Comparison of ENCODE assay signal across 22 cellular contexts in genomic region chr14:91088585-91088984, GRCh38.
"Had no signal": no experiment of that assay in that cellular context is flagged by ENCODE, and none has a peak within 500 bp of the region (broad histone marks: within the 10 kb centered on the region; RNA-seq: fewer than 3 reads in every experiment).

No MANE protein-coding gene starts in this region.

- ATAC-seq: left cardiac atrium; left ventricle myocardium superior; psoas muscle; right lobe of liver; stimulated activated naive B cell treated with anti-CD40 and anti-IgM and Interleukin-4, amounts not matched to agents 10 μg/mL and 1 μg/mL and 100 μg/mL, for 72 hours; stimulated activated naive CD8-positive, alpha-beta T cell treated with anti-CD3 and anti-CD28 coated beads, Interleukin-15, amount 100 ng/mL, for 72 hours had no signal

- H3K4me1 Mint-ChIP-seq: endodermal cell had no signal

- H3K27ac ChIP-seq: psoas muscle, right lobe of liver, thoracic aorta had no signal

- H3K4me3 Mint-ChIP-seq: endodermal cell; naive B cell; nephron; stimulated activated naive B cell treated with anti-CD40 and anti-IgM and Interleukin-4, amounts not matched to agents 10 μg/mL and 1 μg/mL and 100 μg/mL, for 72 hours; stimulated activated naive CD8-positive, alpha-beta T cell treated with anti-CD3 and anti-CD28 coated beads, Interleukin-15, amount 100 ng/mL, for 72 hours; type B pancreatic cell had no signal

- H3K27me3 ChIP-seq: hepatocyte, right lobe of liver had no signal

- H3K4me1 ChIP-seq: right lobe of liver had no signal

- H3K27me3 Mint-ChIP-seq: naive B cell; stimulated activated naive B cell treated with anti-CD40 and anti-IgM and Interleukin-4, amounts not matched to agents 10 μg/mL and 1 μg/mL and 100 μg/mL, for 72 hours; type B pancreatic cell had no signal

- H3K4me2 ChIP-seq: hepatocyte had no signal

- H3K9me3 ChIP-seq: psoas muscle, right lobe of liver, thoracic aorta had no signal

- H3K79me2 ChIP-seq: hepatocyte had no signal

- H3K27ac Mint-ChIP-seq: endodermal cell; nephron; stimulated activated naive B cell treated with anti-CD40 and anti-IgM and Interleukin-4, amounts not matched to agents 10 μg/mL and 1 μg/mL and 100 μg/mL, for 72 hours had no signal

- H3K9me3 Mint-ChIP-seq: endodermal cell; naive B cell; nephron; stimulated activated naive B cell treated with anti-CD40 and anti-IgM and Interleukin-4, amounts not matched to agents 10 μg/mL and 1 μg/mL and 100 μg/mL, for 72 hours; stimulated activated naive CD8-positive, alpha-beta T cell treated with anti-CD3 and anti-CD28 coated beads, Interleukin-15, amount 100 ng/mL, for 72 hours had no signal

- H3K4me3 ChIP-seq: hepatocyte, lung, psoas muscle, right lobe of liver, thoracic aorta had no signal

- DNase-seq: cerebellar nuclear complex; dermis blood vessel endothelial cell; effector CD4-positive, alpha-beta T cell; endodermal cell; erythroblast; foreskin melanocyte; kidney; left cardiac atrium; left ventricle myocardium superior; mesenchymal stem cell; naive B cell; right lobe of liver; stimulated activated CD4-positive, alpha-beta T cell treated with anti-CD3 and anti-CD28 coated beads, Interleukin-4, amount 100 ng/mL, for 1 hour; stimulated activated naive B cell treated with anti-CD40 and anti-IgM and Interleukin-4, amounts not matched to agents 10 μg/mL and 1 μg/mL and 100 μg/mL, for 72 hours; stimulated activated naive CD8-positive, alpha-beta T cell treated with anti-CD3 and anti-CD28 coated beads, Interleukin-15, amount 100 ng/mL, for 72 hours; substantia nigra had no signal

- H3K36me3 Mint-ChIP-seq: type B pancreatic cell had no signal

- H3K36me3 ChIP-seq: right lobe of liver, thoracic aorta had no signal
